In genomic region chr2:117336496-117336895, GRCh38 we compare ENCODE assay signal across 26 cellular contexts.
"Had no signal": no experiment of that assay in that cellular context is flagged by ENCODE, and none has a peak within 500 bp of the region (broad histone marks: within the 10 kb centered on the region; RNA-seq: fewer than 3 reads in every experiment).

No MANE protein-coding gene starts in this region.

- H3K4me3 ChIP-seq: colonic mucosa, coronary artery, dorsolateral prefrontal cortex, esophagus muscularis mucosa, esophagus squamous epithelium, gastrocnemius medialis, gastroesophageal sphincter, heart left ventricle, heart right ventricle, hepatocyte had no signal

- H3K4me1 ChIP-seq: colonic mucosa, esophagus muscularis mucosa, esophagus squamous epithelium, foreskin keratinocyte, gastrocnemius medialis, gastroesophageal sphincter, heart left ventricle, heart right ventricle had no signal

- H3K27me3 ChIP-seq: colonic mucosa, esophagus muscularis mucosa, esophagus squamous epithelium, foreskin keratinocyte, gastrocnemius medialis, gastroesophageal sphincter, heart left ventricle, hepatocyte had no signal

- H3K27ac ChIP-seq: colonic mucosa, coronary artery, dorsolateral prefrontal cortex, epithelial cell of prostate, esophagus muscularis mucosa, esophagus squamous epithelium, foreskin keratinocyte, gastrocnemius medialis, gastroesophageal sphincter, heart left ventricle, heart right ventricle, hepatocyte had no signal

- DNase-seq: colonic mucosa; cortex of kidney; dermis blood vessel endothelial cell; dorsolateral prefrontal cortex; effector CD4-positive, alpha-beta T cell; effector CD8-positive, alpha-beta T cell; effector memory CD4-positive, alpha-beta T cell; effector memory CD8-positive, alpha-beta T cell; endodermal cell; erythroblast; esophagus squamous epithelium; foreskin fibroblast; foreskin keratinocyte; foreskin melanocyte; gastrocnemius medialis; glutamatergic neuron; head of caudate nucleus; heart left ventricle; heart right ventricle had no signal

- H3K4me3 Mint-ChIP-seq: dendritic cell treated with granulocyte-macrophage colony-stimulating factor and Interleukin-4, amounts not matched to agents 40 ng/mL and 50 ng/mL, for 4 days; effector memory CD8-positive, alpha-beta T cell; endodermal cell had no signal

- ATAC-seq: effector memory CD8-positive, alpha-beta T cell; esophagus mucosa; foreskin keratinocyte; gastrocnemius medialis; gastroesophageal sphincter; heart left ventricle; heart right ventricle had no signal

- H3K4me2 ChIP-seq: hepatocyte had no signal

- H3K27me3 Mint-ChIP-seq: dendritic cell treated with granulocyte-macrophage colony-stimulating factor and Interleukin-4, amounts not matched to agents 40 ng/mL and 50 ng/mL, for 4 days; effector memory CD8-positive, alpha-beta T cell had no signal

- H3K9me3 Mint-ChIP-seq: dendritic cell treated with granulocyte-macrophage colony-stimulating factor and Interleukin-4, amounts not matched to agents 40 ng/mL and 50 ng/mL, for 4 days; endodermal cell had no signal

- H3K27ac Mint-ChIP-seq: dendritic cell treated with granulocyte-macrophage colony-stimulating factor and Interleukin-4, amounts not matched to agents 40 ng/mL and 50 ng/mL, for 4 days; effector memory CD8-positive, alpha-beta T cell; endodermal cell had no signal

- H3K9me3 ChIP-seq: colonic mucosa, esophagus muscularis mucosa, esophagus squamous epithelium, gastrocnemius medialis, gastroesophageal sphincter, heart left ventricle, heart right ventricle had no signal

- H3K79me2 ChIP-seq: hepatocyte had no signal

- H2AFZ ChIP-seq: hepatocyte had no signal

- H3K36me3 ChIP-seq: colonic mucosa, esophagus muscularis mucosa, esophagus squamous epithelium, gastrocnemius medialis, gastroesophageal sphincter, heart left ventricle, heart right ventricle had no signal
